Comparison of ENCODE assay signal across 17 cellular contexts in genomic region chr9:90726215-90726614, GRCh38.
A peak's percentile ranks its signal among the peaks of the same experiment; 100 is the strongest.
DNase-seq lines count a peak whose midpoint lies in the region; ATAC-seq, FAIRE-seq and TF ChIP-seq lines count a peak whose summit lies in the region.
"Had no signal": no experiment of that assay in that cellular context is flagged by ENCODE, and none has a peak within 500 bp of the region (broad histone marks: within the 10 kb centered on the region; RNA-seq: fewer than 3 reads in every experiment).

No MANE protein-coding gene starts in this region.

- no peaks in the 10 kb centered on the region for H3K9me3 ChIP-seq in HCT116 (ENCODE audit: control insufficient read depth in 1 of 2, insufficient read depth in 1 of 2, low read depth in 1 of 2, low read length in 2 of 2)
- H3K9me3 ChIP-seq in OCI-LY7 (ENCODE audit: low read length), result no peaks in the 10 kb centered on the region
- H3K9me3 ChIP-seq in small intestine (ENCODE audit: control insufficient read depth, low read depth), result no peaks in the 10 kb centered on the region
- H3K9me3 ChIP-seq: gastroesophageal sphincter, MG63 had no signal

- CTCF ChIA-PET in HCT116 (lab: Charles Lee), result no interaction called here
- CTCF ChIA-PET in OCI-LY7 (lab: Charles Lee; ENCODE audit: unreplicated experiment), result no interaction called here

- H3K27ac ChIP-seq in HCT116 (ENCODE audit: low read depth, low read length) (no peak overlapping the region), OCI-LY7 (ENCODE audit: low read depth, low read length, poor library complexity, severe bottlenecking) (no peak overlapping the region), small intestine (ENCODE audit: low read depth in 1 of 2, low read length in 1 of 2) (no peak overlapping the region)
- H3K27ac ChIP-seq: gastroesophageal sphincter had no signal

- H3K36me3 Mint-ChIP-seq in activated T-cell treated with anti-CD3 and anti-CD28 coated beads, Interleukin-2, amount 50 U/mL, for 4 hours (ENCODE audit: insufficient read depth), result no peaks in the 10 kb centered on the region

- H3K27me3 Mint-ChIP-seq in activated T-cell treated with anti-CD3 and anti-CD28 coated beads, Interleukin-2, amount 50 U/mL, for 4 hours (ENCODE audit: low read depth), result peaks cover 14% of the 10 kb centered on the region

- no peaks in the 10 kb centered on the region for H3K4me1 ChIP-seq in HCT116 (ENCODE audit: control insufficient read depth in 1 of 2, insufficient read depth in 2 of 2, low read length in 2 of 2)
- no peaks in the 10 kb centered on the region for H3K4me1 ChIP-seq in OCI-LY7 (ENCODE audit: insufficient read depth, low read length, poor library complexity, severe bottlenecking)
- no peaks in the 10 kb centered on the region for H3K4me1 ChIP-seq in small intestine (ENCODE audit: control insufficient read depth in 2 of 2, insufficient read depth in 1 of 2, low read depth in 1 of 2, low read length in 1 of 2)
- H3K4me1 ChIP-seq: gastroesophageal sphincter had no signal

- no peaks in the 10 kb centered on the region for H3K9me3 Mint-ChIP-seq in activated T-cell treated with anti-CD3 and anti-CD28 coated beads, Interleukin-2, amount 50 U/mL, for 4 hours
- H3K9me3 Mint-ChIP-seq: activated T-helper 2 cell treated with anti-CD3 and anti-CD28 coated beads, Interferon-gamma antibody, Interleukin-2, Interleukin-4, amounts not matched to agents 10 μg/mL and 5 μg/mL and 100 μg/mL, durations not matched to agents 14 hours and 24 hours and 36 hours had no signal

- intact Hi-C loops in HCT116 (cut with micrococcal nuclease) (no loop called here), OCI-LY7 (cut with micrococcal nuclease; ENCODE audit: unreplicated experiment) (no loop called here)

- H3K27me3 ChIP-seq in GM06990 (replicated peaks; ENCODE audit: control insufficient read depth, insufficient read depth, low read length) (no peaks in the 10 kb centered on the region; the same call in 1 of the 2 replicates), HCT116 (ENCODE audit: insufficient read depth, low read length) (peaks cover 35% of the 10 kb centered on the region), small intestine (ENCODE audit: control insufficient read depth in 2 of 2, insufficient read depth in 2 of 2, low read length in 2 of 2) (peaks cover 0 to 3% of the 10 kb centered on the region in 2 donors)
- H3K27me3 ChIP-seq: MG63 had no signal

- no peaks in the 10 kb centered on the region for H3K4me1 Mint-ChIP-seq in activated T-cell treated with anti-CD3 and anti-CD28 coated beads, Interleukin-2, amount 50 U/mL, for 4 hours (ENCODE audit: low read depth)

- 84 to 89% (median 86%) methylated on average over 5 of the region's 5 CpGs for WGBS in small intestine, 3 donors

- no peak overlapping the region for H2AFZ ChIP-seq in HCT116 (ENCODE audit: low read depth, low read length, poor library complexity, severe bottlenecking)
- H2AFZ ChIP-seq in OCI-LY7 (ENCODE audit: low read length), result no peak overlapping the region

- H3K36me3 ChIP-seq in GM06990 (ENCODE audit: control insufficient read depth, insufficient read depth, low read length) (no peaks in the 10 kb centered on the region), HCT116 (ENCODE audit: control insufficient read depth in 1 of 2, insufficient read depth in 2 of 2, low read length in 2 of 2) (no peaks in the 10 kb centered on the region), OCI-LY7 (ENCODE audit: insufficient read depth, low read length) (no peaks in the 10 kb centered on the region), small intestine (ENCODE audit: control insufficient read depth in 2 of 2, insufficient read depth in 2 of 2, low read length in 2 of 2) (no peaks in the 10 kb centered on the region)
- H3K36me3 ChIP-seq: gastroesophageal sphincter, MG63 had no signal

- no peak overlapping the region for H3K4me3 Mint-ChIP-seq in activated T-cell treated with anti-CD3 and anti-CD28 coated beads, Interleukin-2, amount 50 U/mL, for 4 hours
- H3K4me3 Mint-ChIP-seq: activated CD8-positive, alpha-beta T cell treated with anti-CD3 and anti-CD28 coated beads, Interleukin-2, amount 10 ng/mL, durations not matched to agents 7 days and 5 days had no signal

- 0 out of 2 replicates have a peak, but pooled peaks have one; percentile 26 for TF ChIP-seq RAD21 in HCT116 (IDR thresholded peaks at IDR 0.05; ENCODE audit: low read depth)

- RAD21 ChIA-PET in HCT116 (lab: Charles Lee; ENCODE audit: low non-redundant PET in 1 of 2, low total read pairs in 2 of 2, uncharacterized antibody in 2 of 2, unreplicated experiment in 2 of 2), result no interaction called here

- no peak overlapping the region for H3K4me2 ChIP-seq in HCT116 (ENCODE audit: low read length)
- H3K4me2 ChIP-seq in OCI-LY7 (ENCODE audit: low read length), result no peak overlapping the region

- no peak overlapping the region for H3K9ac ChIP-seq in HCT116 (ENCODE audit: low read length)

- no peak for TF ChIP-seq POLR2A in HCT116 (IDR thresholded peaks at IDR 0.05; ENCODE audit: borderline replicate concordance, extremely low read depth, insufficient read depth, insufficient read length)

- POLR2A ChIA-PET in HCT116 (lab: Charles Lee) (no interaction called here), OCI-LY7 (lab: Charles Lee) (interaction anchor here (0.5 kb wide), 1 partner anchor 19 kb away, joined by 6 read pairs; no protein-coding TSS in a partner anchor)

- TF ChIP-seq CTCF in GM06990 (IDR thresholded peaks at IDR 0.05; ENCODE audit: insufficient read depth, low read length, poor library complexity, severe bottlenecking) (peak; percentile 32), HCT116 (IDR thresholded peaks at IDR 0.05 in 2 of 3, conservative IDR thresholded peaks at IDR 0.05 in 1 of 3; ENCODE audit: borderline replicate concordance in 1 of 3, insufficient read depth in 1 of 3, low read depth in 2 of 3, low read length in 2 of 3) (peak; percentile 8 to 55 (median 50); a peak in 4 of 6 replicates), OCI-LY7 (conservative IDR thresholded peaks at IDR 0.05; ENCODE audit: low read length) (peak; percentile 86)

- H3K79me2 ChIP-seq in HCT116 (ENCODE audit: insufficient read depth, low read length), result no peaks in the 10 kb centered on the region
- H3K79me2 ChIP-seq in OCI-LY7 (ENCODE audit: insufficient read depth, low read depth, low read length), result no peaks in the 10 kb centered on the region

- no peak overlapping the region for H3K4me3 ChIP-seq in GM06990 (replicated peaks; ENCODE audit: low read depth, low read length)
- no peak overlapping the region for H3K4me3 ChIP-seq in HCT116 (replicated peaks in 1 of 2; ENCODE audit: low read depth in 1 of 2, low read length in 2 of 2)
- H3K4me3 ChIP-seq in OCI-LY7 (ENCODE audit: low read depth, low read length, poor library complexity, severe bottlenecking), result no peak overlapping the region
- H3K4me3 ChIP-seq in small intestine (ENCODE audit: low read depth in 1 of 2, low read length in 2 of 2), result no peak overlapping the region
- H3K4me3 ChIP-seq: gastroesophageal sphincter, MG63 had no signal

- no peak for FAIRE-seq in small intestine (lab: Jason Lieb, UNC)
- no peak for FAIRE-seq in GM19239 (lab: Jason Lieb, UNC)

- BruUV-seq in HCT116 (replicated peaks; lab: Mats Ljungman, UMichigan), result no TSS peak
- no TSS peak for BruUV-seq in OCI-LY7 (replicated peaks; lab: Mats Ljungman, UMichigan)

- H3K9me2 ChIP-seq in HCT116 (ENCODE audit: insufficient read depth), result no peaks in the 10 kb centered on the region
- H3K9me2 ChIP-seq in OCI-LY7 (ENCODE audit: insufficient read depth, low read length), result no peaks in the 10 kb centered on the region

- ATAC-seq in HCT116, result peak; percentile 49
- ATAC-seq in activated T-cell treated with anti-CD3 and anti-CD28 coated beads, Interleukin-2, amount 50 U/mL, for 4 hours, result no peak
- ATAC-seq: activated CD8-positive, alpha-beta T cell treated with anti-CD3 and anti-CD28 coated beads, Interleukin-2, amount 10 ng/mL, durations not matched to agents 7 days and 5 days; gastroesophageal sphincter had no signal

- H4K20me1 ChIP-seq in HCT116 (ENCODE audit: insufficient read depth) (no peaks in the 10 kb centered on the region), OCI-LY7 (ENCODE audit: insufficient read depth, low read length) (no peaks in the 10 kb centered on the region)

- no peak for DNase-seq in GM06990 (ENCODE audit: extremely low read depth, insufficient read length)
- no peak for DNase-seq in HCT116 (ENCODE audit: low read depth, low spot score)
- peak; percentile 58 for DNase-seq in OCI-LY7 (ENCODE audit: low spot score)
- DNase-seq in iPS-NIHi11 (ENCODE audit: low spot score), result peak; percentile 46
- no peak for DNase-seq in small intestine
- DNase-seq in activated T-cell treated with anti-CD3 and anti-CD28 coated beads, Interleukin-2, amount 50 U/mL, for 4 hours, result no peak
- no peak for DNase-seq in GM19239 (ENCODE audit: insufficient read length, low spot score)
- DNase-seq in NCI-H187 treated with DMSO at 0.1 percent for 48 hours (lab: John Stamatoyannopoulos, UW), result no peak
- DNase-seq: activated CD8-positive, alpha-beta T cell treated with anti-CD3 and anti-CD28 coated beads, Interleukin-2, amount 10 ng/mL, durations not matched to agents 7 days and 5 days; amniotic stem cell; C1 segment of cervical spinal cord; EL; islet precursor cell; MG63; stimulated activated naive CD4-positive, alpha-beta T cell had no signal

TF ChIP-seq in HCT116, 20 proteins besides CTCF, POLR2A, EP300 and RAD21:
- TF ChIP-seq CBX3 (IDR thresholded peaks at IDR 0.05; ENCODE audit: low read depth) (no peak), ELF1 (IDR thresholded peaks at IDR 0.05; ENCODE audit: borderline replicate concordance, low read depth) (no peak), ATF3 (IDR thresholded peaks at IDR 0.05) (no peak), EZH2 (IDR thresholded peaks at IDR 0.05) (no peak), EGR1 (IDR thresholded peaks at IDR 0.05; ENCODE audit: low read depth) (no peak), FOSL1 (IDR thresholded peaks at IDR 0.05; ENCODE audit: low read depth) (no peak), YY1 (IDR thresholded peaks at IDR 0.05; ENCODE audit: extremely low read depth, insufficient replicate concordance, low read depth, low read length) (no peak), CEBPB (IDR thresholded peaks at IDR 0.05; ENCODE audit: low read depth) (no peak), SRF (IDR thresholded peaks at IDR 0.05; ENCODE audit: low read depth) (no peak), ZFX (IDR thresholded peaks at IDR 0.05) (no peak)
- TF ChIP-seq, protein P1, sequence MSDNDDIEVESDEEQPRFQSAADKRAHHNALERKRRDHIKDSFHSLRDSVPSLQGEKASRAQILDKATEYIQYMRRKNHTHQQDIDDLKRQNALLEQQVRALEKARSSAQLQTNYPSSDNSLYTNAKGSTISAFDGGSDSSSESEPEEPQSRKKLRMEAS (IDR thresholded peaks at IDR 0.05), result no peak
TF ChIP-seq in HCT116: peak in this region for 0.

Comparison
In these comparisons a context has a peak if more than half of its experiments do, and no peak if none do; other contexts are left out.
1. DNase-seq: peak in OCI-LY7 (single experiment) and iPS-NIHi11 (single experiment); none in GM06990 (single experiment), HCT116 (single experiment), small intestine (single experiment), activated T-cell treated with anti-CD3 and anti-CD28 coated beads, Interleukin-2, amount 50 U/mL, for 4 hours (single experiment), GM19239 (single experiment) and NCI-H187 treated with DMSO at 0.1 percent for 48 hours (single experiment).
2. CTCF ChIP-seq: peak in every context shown above with its lines; median percentile 86 in OCI-LY7; 50 in HCT116; 32 in GM06990.